31 cellular contexts compared by ENCODE assay signal in the genomic region with DNA sequence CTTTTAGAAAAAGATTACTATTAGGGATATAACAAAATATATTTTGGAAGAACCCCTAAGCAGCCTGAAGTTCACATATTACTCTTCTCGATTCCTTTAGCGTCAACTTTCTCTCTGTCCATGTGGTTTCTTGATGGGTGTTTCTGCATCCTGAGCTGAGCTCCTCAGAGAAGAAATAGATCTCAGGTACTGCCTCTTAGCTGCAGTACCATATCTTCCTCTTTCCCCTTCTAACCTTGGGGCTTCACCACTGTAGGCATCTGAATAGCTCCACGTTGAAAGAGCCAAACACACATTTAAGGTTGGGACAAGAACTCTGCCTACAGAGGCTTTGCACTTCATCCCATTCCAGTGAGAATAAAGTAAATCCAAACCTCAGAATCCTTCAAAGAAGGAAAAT. TPM values are rescaled to one million over a fixed set of nuclear protein-coding genes. Genes with fewer than 3 reads are reported as not detected.
DNase-seq lines count a peak whose midpoint lies in the region; ATAC-seq, FAIRE-seq and TF ChIP-seq lines count a peak whose summit lies in the region.
"Had no signal": no experiment of that assay in that cellular context is flagged by ENCODE, and none has a peak within 500 bp of the region (broad histone marks: within the 10 kb centered on the region; RNA-seq: fewer than 3 reads in every experiment).

No MANE protein-coding gene starts in this region.

- peaks cover 19% of the 10 kb centered on the region for H3K9me3 Mint-ChIP-seq in activated CD8-positive, alpha-beta T cell treated with anti-CD3 and anti-CD28 coated beads for 36 hours
- peaks cover 10% of the 10 kb centered on the region for H3K9me3 Mint-ChIP-seq in activated CD8-positive, alpha-beta T cell treated with anti-CD3 and anti-CD28 coated beads, Interleukin-2, amount 10 ng/mL, durations not matched to agents 7 days and 5 days (ENCODE audit: insufficient read depth)
- no peaks in the 10 kb centered on the region for H3K9me3 Mint-ChIP-seq in CD8-positive, alpha-beta memory T cell
- H3K9me3 Mint-ChIP-seq in activated T-helper 17 cell treated with anti-CD3 and anti-CD28 coated beads, Interleukin-2, amount 50 U/mL, for 72 hours: peaks cover 12% of the 10 kb centered on the region
- no peaks in the 10 kb centered on the region for H3K9me3 Mint-ChIP-seq in memory B cell
- H3K9me3 Mint-ChIP-seq: CD8-positive, alpha-beta T cell had no signal

- POLR2A ChIA-PET in activated CD8-positive, alpha-beta T cell treated with anti-CD3 and anti-CD28 coated beads for 36 hours (lab: Charles Lee): interaction anchor here (0.9 kb wide), 1 partner anchor 18 kb away, joined by 4 read pairs; no protein-coding TSS in a partner anchor
- POLR2A ChIA-PET in activated CD8-positive, alpha-beta T cell treated with anti-CD3 and anti-CD28 coated beads, Interleukin-2, amount 10 ng/mL, durations not matched to agents 7 days and 5 days (lab: Charles Lee): interaction anchor here (1.0 kb wide), 1 partner anchor 276 kb away, joined by 4 read pairs; no protein-coding TSS in a partner anchor
- POLR2A ChIA-PET in CD8-positive, alpha-beta memory T cell (lab: Charles Lee): no interaction called here
- POLR2A ChIA-PET in PC-3 (lab: Charles Lee; ENCODE audit: unreplicated experiment): no interaction called here

- no peaks in the 10 kb centered on the region for H3K36me3 ChIP-seq in CD8-positive, alpha-beta memory T cell (ENCODE audit: insufficient read depth, low read length)
- H3K36me3 ChIP-seq in PC-3 (ENCODE audit: low read depth, low read length): no peaks in the 10 kb centered on the region
- H3K36me3 ChIP-seq: esophagus squamous epithelium, MG63, transverse colon had no signal

- no peak for DNase-seq in activated CD8-positive, alpha-beta T cell treated with anti-CD3 and anti-CD28 coated beads for 36 hours
- no peak for DNase-seq in activated CD8-positive, alpha-beta T cell treated with anti-CD3 and anti-CD28 coated beads, Interleukin-2, amount 10 ng/mL, durations not matched to agents 7 days and 5 days
- DNase-seq in CD8-positive, alpha-beta memory T cell: no peak
- DNase-seq in memory B cell (ENCODE audit: low spot score in 2 of 2): no peak
- DNase-seq in GM12892 (ENCODE audit: insufficient read length): no peak
- DNase-seq in PC-3: no peak
- no peak for DNase-seq in Kasumi-1 (lab: John Stamatoyannopoulos, UW)
- DNase-seq: activated CD4-positive, alpha-beta T cell treated with anti-CD3 and anti-CD28 coated beads for 4 hours; activated effector memory CD4-positive, alpha-beta T cell treated with Interleukin-2 at 50 U/mL for 16 hours; AML-193; amygdala; CD8-positive, alpha-beta T cell; DMS 273 treated with DMSO at 0.1 percent for 48 hours; dorsolateral prefrontal cortex; esophagus squamous epithelium; foreskin keratinocyte; H7; heart right ventricle; KG1; MG63; NCI-H2029; NCI-H524; OCI-M1; psoas muscle; SK-N-SH; stimulated activated CD8-positive, alpha-beta memory T cell treated with anti-CD3 and anti-CD28 coated beads, Interleukin-4, amount 100 ng/mL, for 48 hours; transverse colon had no signal

- peaks cover 68% of the 10 kb centered on the region for H3K36me3 Mint-ChIP-seq in activated CD8-positive, alpha-beta T cell treated with anti-CD3 and anti-CD28 coated beads for 36 hours (ENCODE audit: low read depth)
- H3K36me3 Mint-ChIP-seq in activated CD8-positive, alpha-beta T cell treated with anti-CD3 and anti-CD28 coated beads, Interleukin-2, amount 10 ng/mL, durations not matched to agents 7 days and 5 days (ENCODE audit: low read depth): peaks cover 77% of the 10 kb centered on the region
- peaks cover 0 to 49% (median 22%) of the 10 kb centered on the region in 3 donors for H3K36me3 Mint-ChIP-seq in CD8-positive, alpha-beta memory T cell
- peaks cover 77% of the 10 kb centered on the region for H3K36me3 Mint-ChIP-seq in activated T-helper 17 cell treated with anti-CD3 and anti-CD28 coated beads, Interleukin-2, amount 50 U/mL, for 72 hours (ENCODE audit: low read depth)
- peaks cover 14% of the 10 kb centered on the region for H3K36me3 Mint-ChIP-seq in memory B cell

- TF ChIP-seq POLR2A in GM12892 (IDR thresholded peaks at IDR 0.05; ENCODE audit: low read depth, low read length): no peak

- H3K9me2 ChIP-seq in PC-3 (replicated peaks; ENCODE audit: low read length): no peaks in the 10 kb centered on the region
- H3K9me2 ChIP-seq: SK-N-SH had no signal

- peaks cover 11% of the 10 kb centered on the region for H3K4me1 ChIP-seq in CD8-positive, alpha-beta memory T cell (ENCODE audit: insufficient read depth, low read length)
- H3K4me1 ChIP-seq in PC-3 (ENCODE audit: insufficient read depth, low read length): no peaks in the 10 kb centered on the region
- H3K4me1 ChIP-seq: A549, foreskin keratinocyte, psoas muscle had no signal

- TF ChIP-seq CTCF in activated CD8-positive, alpha-beta T cell treated with anti-CD3 and anti-CD28 coated beads for 36 hours (IDR thresholded peaks at IDR 0.05): no peak
- no peak for TF ChIP-seq CTCF in PC-3 (conservative IDR thresholded peaks at IDR 0.05; ENCODE audit: low read depth, low read length)

- FAIRE-seq in GM12892 (lab: Jason Lieb, UNC): no peak
- FAIRE-seq: A549 had no signal

- ATAC-seq in activated CD8-positive, alpha-beta T cell treated with anti-CD3 and anti-CD28 coated beads for 36 hours: no peak
- ATAC-seq in activated CD8-positive, alpha-beta T cell treated with anti-CD3 and anti-CD28 coated beads, Interleukin-2, amount 10 ng/mL, durations not matched to agents 7 days and 5 days: no peak
- ATAC-seq in activated T-helper 17 cell treated with anti-CD3 and anti-CD28 coated beads, Interleukin-2, amount 50 U/mL, for 72 hours (replicated peaks): no peak
- ATAC-seq in memory B cell (ENCODE audit: low read depth) (no peak), PC-3 (no peak)
- ATAC-seq: A549; CD8-positive, alpha-beta T cell; foreskin keratinocyte; heart right ventricle; psoas muscle; sciatic nerve had no signal

- CTCF ChIA-PET in activated CD8-positive, alpha-beta T cell treated with anti-CD3 and anti-CD28 coated beads for 36 hours (lab: Charles Lee): interaction anchor here (1.2 kb wide), 1 partner anchor 33 kb away, joined by 3 read pairs; no protein-coding TSS in a partner anchor
- CTCF ChIA-PET in activated CD8-positive, alpha-beta T cell treated with anti-CD3 and anti-CD28 coated beads, Interleukin-2, amount 10 ng/mL, durations not matched to agents 7 days and 5 days (lab: Charles Lee): no interaction called here
- CTCF ChIA-PET in CD8-positive, alpha-beta memory T cell (lab: Charles Lee): no interaction called here
- CTCF ChIA-PET in PC-3 (lab: Charles Lee): no interaction called here

- no peaks in the 10 kb centered on the region for H3K27me3 Mint-ChIP-seq in activated CD8-positive, alpha-beta T cell treated with anti-CD3 and anti-CD28 coated beads for 36 hours
- H3K27me3 Mint-ChIP-seq in activated CD8-positive, alpha-beta T cell treated with anti-CD3 and anti-CD28 coated beads, Interleukin-2, amount 10 ng/mL, durations not matched to agents 7 days and 5 days (ENCODE audit: low read depth): no peaks in the 10 kb centered on the region
- H3K27me3 Mint-ChIP-seq in CD8-positive, alpha-beta memory T cell: no peaks in the 10 kb centered on the region
- no peaks in the 10 kb centered on the region for H3K27me3 Mint-ChIP-seq in activated T-helper 17 cell treated with anti-CD3 and anti-CD28 coated beads, Interleukin-2, amount 50 U/mL, for 72 hours
- H3K27me3 Mint-ChIP-seq in memory B cell: no peaks in the 10 kb centered on the region

- no peak overlapping the region for H3K27ac ChIP-seq in CD8-positive, alpha-beta memory T cell (ENCODE audit: low read depth, low read length)
- no peak overlapping the region for H3K27ac ChIP-seq in PC-3 (ENCODE audit: low read length)
- H3K27ac ChIP-seq: A549, dorsolateral prefrontal cortex, esophagus squamous epithelium, foreskin keratinocyte, heart right ventricle, psoas muscle, transverse colon had no signal

- no peaks in the 10 kb centered on the region for H4K20me1 ChIP-seq in PC-3 (ENCODE audit: low read length)

- peak overlapping the region; percentile 92 for H3K27ac Mint-ChIP-seq in activated CD8-positive, alpha-beta T cell treated with anti-CD3 and anti-CD28 coated beads for 36 hours
- no peak overlapping the region for H3K27ac Mint-ChIP-seq in activated CD8-positive, alpha-beta T cell treated with anti-CD3 and anti-CD28 coated beads, Interleukin-2, amount 10 ng/mL, durations not matched to agents 7 days and 5 days
- H3K27ac Mint-ChIP-seq in CD8-positive, alpha-beta memory T cell: peak overlapping the region in 5 of 8 donors; percentile 12 to 49 (median 29)
- peak overlapping the region; percentile 94 for H3K27ac Mint-ChIP-seq in activated T-helper 17 cell treated with anti-CD3 and anti-CD28 coated beads, Interleukin-2, amount 50 U/mL, for 72 hours
- H3K27ac Mint-ChIP-seq in memory B cell: peak overlapping the region; percentile 42

- no peaks in the 10 kb centered on the region for H3K79me2 ChIP-seq in PC-3 (ENCODE audit: low read length)

- no peaks in the 10 kb centered on the region for H3F3A ChIP-seq in PC-3 (ENCODE audit: low read length, unreplicated experiment)

- intact Hi-C loops in activated CD8-positive, alpha-beta T cell treated with anti-CD3 and anti-CD28 coated beads for 36 hours (cut with micrococcal nuclease): no loop called here
- intact Hi-C loops in PC-3 (cut with micrococcal nuclease): no loop called here

- no TSS peak for BruUV-seq in PC-3 (replicated peaks; lab: Mats Ljungman, UMichigan)

- no peak overlapping the region for H3K4me2 ChIP-seq in PC-3 (ENCODE audit: low read length)
- H3K4me2 ChIP-seq: A549, SK-N-SH had no signal

- H3K4me3 Mint-ChIP-seq in activated CD8-positive, alpha-beta T cell treated with anti-CD3 and anti-CD28 coated beads for 36 hours: no peak overlapping the region
- no peak overlapping the region for H3K4me3 Mint-ChIP-seq in activated CD8-positive, alpha-beta T cell treated with anti-CD3 and anti-CD28 coated beads, Interleukin-2, amount 10 ng/mL, durations not matched to agents 7 days and 5 days
- H3K4me3 Mint-ChIP-seq in CD8-positive, alpha-beta memory T cell: no peak overlapping the region
- H3K4me3 Mint-ChIP-seq in activated T-helper 17 cell treated with anti-CD3 and anti-CD28 coated beads, Interleukin-2, amount 50 U/mL, for 72 hours: peak overlapping the region; percentile 67
- no peak overlapping the region for H3K4me3 Mint-ChIP-seq in memory B cell
- H3K4me3 Mint-ChIP-seq: CD8-positive, alpha-beta T cell had no signal

- H3K9me3 ChIP-seq in CD8-positive, alpha-beta memory T cell (ENCODE audit: low read length): no peaks in the 10 kb centered on the region
- H3K9me3 ChIP-seq in PC-3 (ENCODE audit: low read length): no peaks in the 10 kb centered on the region
- H3K9me3 ChIP-seq: A549, esophagus squamous epithelium, heart right ventricle, MG63, psoas muscle, SK-N-SH, transverse colon had no signal

- H3K4me1 Mint-ChIP-seq in activated CD8-positive, alpha-beta T cell treated with anti-CD3 and anti-CD28 coated beads for 36 hours (ENCODE audit: low read depth): peaks cover 66% of the 10 kb centered on the region
- H3K4me1 Mint-ChIP-seq in activated CD8-positive, alpha-beta T cell treated with anti-CD3 and anti-CD28 coated beads, Interleukin-2, amount 10 ng/mL, durations not matched to agents 7 days and 5 days (ENCODE audit: low read depth): peaks cover 78% of the 10 kb centered on the region
- peaks cover 21 to 52% (median 51%) of the 10 kb centered on the region in 3 donors for H3K4me1 Mint-ChIP-seq in CD8-positive, alpha-beta memory T cell
- H3K4me1 Mint-ChIP-seq in activated T-helper 17 cell treated with anti-CD3 and anti-CD28 coated beads, Interleukin-2, amount 50 U/mL, for 72 hours: peaks cover 48% of the 10 kb centered on the region
- peaks cover 9% of the 10 kb centered on the region for H3K4me1 Mint-ChIP-seq in memory B cell

- H3K4me3 ChIP-seq in CD8-positive, alpha-beta memory T cell (ENCODE audit: low read length): no peak overlapping the region
- H3K4me3 ChIP-seq in PC-3 (ENCODE audit: low read length): no peak overlapping the region
- H3K4me3 ChIP-seq: A549, dorsolateral prefrontal cortex, esophagus squamous epithelium, heart right ventricle, MG63, psoas muscle, transverse colon had no signal

- no peak overlapping the region for H2AFZ ChIP-seq in PC-3 (ENCODE audit: low read length)

- H3K9ac ChIP-seq in PC-3 (ENCODE audit: low read length): no peak overlapping the region
- H3K9ac ChIP-seq: SK-N-SH had no signal

- H3K27me3 ChIP-seq in CD8-positive, alpha-beta memory T cell (ENCODE audit: insufficient read depth, low read length, poor library complexity, severe bottlenecking): no peaks in the 10 kb centered on the region
- H3K27me3 ChIP-seq in PC-3 (ENCODE audit: low read length): peaks cover 50% of the 10 kb centered on the region
- H3K27me3 ChIP-seq: esophagus squamous epithelium, foreskin keratinocyte, heart right ventricle, transverse colon had no signal

RNA-seq across cellular contexts. Expression of gene SAMSN1, which starts 59.2 kb away (rescaled TPM):
- total RNA-seq in activated CD8-positive, alpha-beta T cell treated with anti-CD3 and anti-CD28 coated beads for 36 hours: 10 to 100 TPM; 66.7 to 71.4 TPM
- 100 to 1,000 TPM; 103 to 104 TPM for total RNA-seq in activated CD8-positive, alpha-beta T cell treated with anti-CD3 and anti-CD28 coated beads, Interleukin-2, amount 10 ng/mL, durations not matched to agents 7 days and 5 days
- 10 to 100 TPM; 82.6 to 83.2 TPM for total RNA-seq in CD8-positive, alpha-beta memory T cell
- polyA plus RNA-seq in CD8-positive, alpha-beta memory T cell: 34.1 TPM
- 10 to 100 TPM; 76.9 to 93.3 TPM for total RNA-seq in activated T-helper 17 cell treated with anti-CD3 and anti-CD28 coated beads, Interleukin-2, amount 50 U/mL, for 72 hours
- 71.6 TPM for polyA plus RNA-seq in GM12892 (2012; ENCODE audit: missing spikeins)
- 0.63 TPM in 1 of 2 replicates, not detected in the other for total RNA-seq in PC-3 (2014; rRNA removed)
- total RNA-seq: chondrocyte, foreskin keratinocyte had no signal
- polyA plus RNA-seq: foreskin keratinocyte, SK-N-SH had no signal

Comparison
In these comparisons a context has a peak if more than half of its experiments do, and no peak if none do; other contexts are left out.
1. RNA of gene SAMSN1, which starts 59.2 kb away (total RNA-seq): 103 to 104 TPM in activated CD8-positive, alpha-beta T cell treated with anti-CD3 and anti-CD28 coated beads, Interleukin-2, amount 10 ng/mL, durations not matched to agents 7 days and 5 days, 76.9 to 93.3 TPM in activated T-helper 17 cell treated with anti-CD3 and anti-CD28 coated beads, Interleukin-2, amount 50 U/mL, for 72 hours, 82.6 to 83.2 TPM in CD8-positive, alpha-beta memory T cell and 66.7 to 71.4 TPM in activated CD8-positive, alpha-beta T cell treated with anti-CD3 and anti-CD28 coated beads for 36 hours; 0.63 TPM in PC-3; every median in the first group is over 10 times any median in the second.
2. POLR2A ChIA-PET loops: an anchor here in activated CD8-positive, alpha-beta T cell treated with anti-CD3 and anti-CD28 coated beads for 36 hours (0.9 kb wide) and activated CD8-positive, alpha-beta T cell treated with anti-CD3 and anti-CD28 coated beads, Interleukin-2, amount 10 ng/mL, durations not matched to agents 7 days and 5 days (1.0 kb wide); none called in CD8-positive, alpha-beta memory T cell and PC-3.